8 cellular contexts compared by ENCODE assay signal in the genomic region with DNA sequence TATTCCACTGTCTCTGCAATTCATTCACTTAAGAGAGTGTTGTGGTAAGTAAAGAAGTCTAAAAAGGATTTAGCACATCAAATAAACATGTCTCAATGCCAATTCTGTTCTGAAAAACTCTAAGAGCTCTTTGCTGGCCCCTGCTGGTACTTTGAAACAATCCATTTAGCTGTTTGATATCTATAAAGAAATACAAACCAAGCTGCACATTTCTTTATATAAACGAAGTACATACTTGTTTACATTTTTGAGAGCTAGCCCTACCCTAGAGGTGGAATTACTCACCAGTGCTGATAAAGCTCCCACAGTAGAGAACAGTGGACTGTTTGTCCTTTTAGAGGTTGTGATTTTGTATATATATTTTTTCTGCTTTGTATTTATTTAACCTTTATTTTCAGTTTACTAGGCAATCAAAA.
DNase-seq lines count a peak whose midpoint lies in the region; ATAC-seq, FAIRE-seq and TF ChIP-seq lines count a peak whose summit lies in the region.

No MANE protein-coding gene starts in this region.

- H3K4me1 Mint-ChIP-seq in stimulated activated effector memory CD8-positive, alpha-beta T cell treated with anti-CD3 and anti-CD28 coated beads, Interleukin-12 subunit alpha, Interleukin-12 subunit beta, amount 100 ng/mL, for 72 hours = no peaks in the 10 kb centered on the region

- H3K9me3 ChIP-seq in lower lobe of right lung = no peaks in the 10 kb centered on the region

- no peak overlapping the region for H3K27ac ChIP-seq in lower lobe of right lung

- no peak overlapping the region for H3K4me3 ChIP-seq in lower lobe of right lung

- peak; percentile 99 for FAIRE-seq in A204.1 (lab: Jason Lieb, UNC)

- ATAC-seq in lower lobe of right lung (peak; percentile 79 to 89), GM18517 (IDR thresholded peaks at IDR 0.05; ENCODE audit: unreplicated experiment) (no peak)
- no peak for ATAC-seq in stimulated activated effector memory CD8-positive, alpha-beta T cell treated with anti-CD3 and anti-CD28 coated beads, Interleukin-12 subunit alpha, Interleukin-12 subunit beta, amount 100 ng/mL, for 72 hours

- peak; percentile 66 for DNase-seq in GM04504 (ENCODE audit: low read depth)
- DNase-seq in NCI-H510A (lab: John Stamatoyannopoulos, UW) = peak; percentile 3
- peak; percentile 25 for DNase-seq in cerebellar cortex (ENCODE audit: low spot score)
- no peak for DNase-seq in lower lobe of right lung
- DNase-seq in stimulated activated effector memory CD8-positive, alpha-beta T cell treated with anti-CD3 and anti-CD28 coated beads, Interleukin-12 subunit alpha, Interleukin-12 subunit beta, amount 100 ng/mL, for 72 hours (ENCODE audit: low spot score in 2 of 2) = no peak
- DNase-seq in activated T-cell treated with anti-CD3 and anti-CD28 coated beads, Interleukin-2, amount 50 U/mL, for 1 hour = no peak

- H3K36me3 ChIP-seq in lower lobe of right lung = no peaks in the 10 kb centered on the region

- intact Hi-C loops in lower lobe of right lung (cut with DNase I) = no loop called here

- no peak overlapping the region for H3K4me3 Mint-ChIP-seq in stimulated activated effector memory CD8-positive, alpha-beta T cell treated with anti-CD3 and anti-CD28 coated beads, Interleukin-12 subunit alpha, Interleukin-12 subunit beta, amount 100 ng/mL, for 72 hours

- no peak overlapping the region for H3K27ac Mint-ChIP-seq in stimulated activated effector memory CD8-positive, alpha-beta T cell treated with anti-CD3 and anti-CD28 coated beads, Interleukin-12 subunit alpha, Interleukin-12 subunit beta, amount 100 ng/mL, for 72 hours

- H3K27me3 ChIP-seq in lower lobe of right lung (ENCODE audit: low read depth) = no peaks in the 10 kb centered on the region

- H3K9me3 Mint-ChIP-seq in stimulated activated effector memory CD8-positive, alpha-beta T cell treated with anti-CD3 and anti-CD28 coated beads, Interleukin-12 subunit alpha, Interleukin-12 subunit beta, amount 100 ng/mL, for 72 hours = no peaks in the 10 kb centered on the region

- no peaks in the 10 kb centered on the region for H3K36me3 Mint-ChIP-seq in stimulated activated effector memory CD8-positive, alpha-beta T cell treated with anti-CD3 and anti-CD28 coated beads, Interleukin-12 subunit alpha, Interleukin-12 subunit beta, amount 100 ng/mL, for 72 hours

- peaks cover 13% of the 10 kb centered on the region for H3K4me1 ChIP-seq in lower lobe of right lung

- peak; percentile 65 for TF ChIP-seq CTCF in lower lobe of right lung (IDR thresholded peaks at IDR 0.05)

Comparison
In these comparisons a context has a peak if more than half of its experiments do, and no peak if none do; other contexts are left out.
1. DNase-seq: peak in GM04504 (single experiment), NCI-H510A (single experiment) and cerebellar cortex (single experiment); none in lower lobe of right lung (single experiment), stimulated activated effector memory CD8-positive, alpha-beta T cell treated with anti-CD3 and anti-CD28 coated beads, Interleukin-12 subunit alpha, Interleukin-12 subunit beta, amount 100 ng/mL, for 72 hours (0 of 2) and activated T-cell treated with anti-CD3 and anti-CD28 coated beads, Interleukin-2, amount 50 U/mL, for 1 hour (single experiment).
2. ATAC-seq: peak in lower lobe of right lung (2 of 2); none in GM18517 (single experiment) and stimulated activated effector memory CD8-positive, alpha-beta T cell treated with anti-CD3 and anti-CD28 coated beads, Interleukin-12 subunit alpha, Interleukin-12 subunit beta, amount 100 ng/mL, for 72 hours (single experiment).